In genomic region chr13:99977912-99978780, GRCh38 we compare ENCODE assay signal across 15 cellular contexts. TPM values are rescaled to one million over a fixed set of nuclear protein-coding genes. Genes with fewer than 3 reads are reported as not detected.
DNase-seq lines count a peak whose midpoint lies in the region; ATAC-seq and TF ChIP-seq lines count a peak whose summit lies in the region.
"Had no signal": no experiment of that assay in that cellular context is flagged by ENCODE, and none has a peak within 500 bp of the region (broad histone marks: within the 10 kb centered on the region; RNA-seq: fewer than 3 reads in every experiment).

No MANE protein-coding gene starts in this region.

- CTCF ChIA-PET in SK-N-SH (lab: Yijun Ruan, JAX) = interaction anchor here (1.5 kb wide), 1 partner anchor 320 kb away, joined by 4 read pairs; no protein-coding TSS in a partner anchor

- no peak overlapping the region for H3K9ac ChIP-seq in SK-N-SH

- ATAC-seq in SK-N-SH treated with all-trans-retinoic acid at 6 μM for 48 hours = no peak
- ATAC-seq: A549 had no signal

- peak; percentile 29 for DNase-seq in SK-N-SH
- DNase-seq in Jurkat, Clone E6-1 (ENCODE audit: low read depth, low spot score) = peak; percentile 49
- peak in 1 of 10 donors; percentile 62 for DNase-seq in dorsolateral prefrontal cortex
- DNase-seq in nephron progenitor cell = no peak
- no peak for DNase-seq in NCI-H128 (lab: John Stamatoyannopoulos, UW; ENCODE audit: unreplicated experiment)
- no peak for DNase-seq in GM20000 (ENCODE audit: low spot score)
- no peak for DNase-seq in caudate nucleus (lab: John Stamatoyannopoulos, UW)
- DNase-seq: amniotic stem cell, NCI-H1092 treated with DMSO at 0.1 percent for 48 hours, testis had no signal

- intact Hi-C loops in dorsolateral prefrontal cortex (cut with DNase I) = no loop called here

- H3K27me3 ChIP-seq in SK-N-SH (ENCODE audit: insufficient read depth) (peaks cover 86% of the 10 kb centered on the region), dorsolateral prefrontal cortex (peaks cover 0 to 100% (median 83%) of the 10 kb centered on the region in 45 donors)
- H3K27me3 ChIP-seq: testis had no signal

- peaks cover 78% of the 10 kb centered on the region for H3K27me3 Mint-ChIP-seq in nephron progenitor cell (ENCODE audit: low read depth, poor library complexity)

- no peak overlapping the region for H2AFZ ChIP-seq in SK-N-SH (ENCODE audit: low read depth)

- no peaks in the 10 kb centered on the region for H3K36me3 ChIP-seq in SK-N-SH (replicated peaks in 1 of 2; ENCODE audit: control insufficient read depth in 1 of 2, insufficient read depth in 2 of 2, low read length in 1 of 2)

- H3K27ac Mint-ChIP-seq in nephron progenitor cell = no peak overlapping the region

- no peaks in the 10 kb centered on the region for H3K79me2 ChIP-seq in SK-N-SH (ENCODE audit: insufficient read depth)

- peaks cover 3% of the 10 kb centered on the region for H3K9me3 Mint-ChIP-seq in nephron progenitor cell

- no peaks in the 10 kb centered on the region for H3K9me2 ChIP-seq in SK-N-SH

- no peak overlapping the region for H3K4me2 ChIP-seq in SK-N-SH

- H4K20me1 ChIP-seq in SK-N-SH (ENCODE audit: insufficient read depth) = peaks cover 17% of the 10 kb centered on the region

- H3K36me3 Mint-ChIP-seq in nephron progenitor cell (ENCODE audit: low read depth) = no peaks in the 10 kb centered on the region

- H3K27ac ChIP-seq in SK-N-SH (ENCODE audit: low read depth in 2 of 2, low read length in 1 of 2) (no peak overlapping the region), dorsolateral prefrontal cortex (peak overlapping the region in 56 of 59 donors; percentile 19 to 98 (median 88)), caudate nucleus (ENCODE audit: low read depth, low read length) (no peak overlapping the region)
- H3K27ac ChIP-seq: testis had no signal

- H3K4me1 Mint-ChIP-seq in nephron progenitor cell = peaks cover 37% of the 10 kb centered on the region

- POLR2A ChIA-PET in SK-N-SH (lab: Yijun Ruan, JAX) = no interaction called here

- no peak for TF ChIP-seq RAD21 in SK-N-SH (IDR thresholded peaks at IDR 0.05; ENCODE audit: low read length)

- TF ChIP-seq EP300 in SK-N-SH (IDR thresholded peaks at IDR 0.05; ENCODE audit: borderline replicate concordance in 1 of 2, low read depth in 1 of 2, low read length in 1 of 2) = no peak

- WGBS in SK-N-SH (ENCODE audit: low lambda C conversion rate) = 29% methylated on average over 40 of the region's 52 CpGs

- no peak for TF ChIP-seq CTCF in SK-N-SH (IDR thresholded peaks at IDR 0.05)
- TF ChIP-seq CTCF in dorsolateral prefrontal cortex (IDR thresholded peaks at IDR 0.05 in 54 of 56, conservative IDR thresholded peaks at IDR 0.05 in 2 of 56; ENCODE audit: low read depth in 1 of 56, partially characterized antibody in 56 of 56) = no peak
- no peak for TF ChIP-seq CTCF in nephron progenitor cell (IDR thresholded peaks at IDR 0.05)
- no peak for TF ChIP-seq CTCF in GM20000 (IDR thresholded peaks at IDR 0.05; ENCODE audit: extremely low read depth, missing control alignments)

- H3K9me3 ChIP-seq in SK-N-SH = no peaks in the 10 kb centered on the region
- H3K9me3 ChIP-seq: A549, testis had no signal

- no peaks in the 10 kb centered on the region for H3F3A ChIP-seq in SK-N-SH (replicated peaks; ENCODE audit: insufficient read depth)

- H3K4me3 ChIP-seq in SK-N-SH (ENCODE audit: low read depth in 2 of 2, low read length in 1 of 2) (no peak overlapping the region), dorsolateral prefrontal cortex (peak overlapping the region in 56 of 59 donors; percentile 0 to 77 (median 64))
- no peak overlapping the region for H3K4me3 ChIP-seq in Jurkat, Clone E6-1 (ENCODE audit: low read length)

- peak overlapping the region; percentile 74 for H3K4me3 Mint-ChIP-seq in nephron progenitor cell

- no peaks in the 10 kb centered on the region; a peak in 1 of 4 replicates for H3K4me1 ChIP-seq in SK-N-SH (ENCODE audit: control insufficient read depth in 1 of 2, insufficient read depth in 2 of 2, low read depth in 1 of 2, low read length in 1 of 2)

TF ChIP-seq in SK-N-SH, 30 proteins besides CTCF, POLR2A, EP300 and RAD21:
- TF ChIP-seq REST (IDR thresholded peaks at IDR 0.05; ENCODE audit: low read depth, low read length) (no peak), EZH2phosphoT487 (IDR thresholded peaks at IDR 0.05; ENCODE audit: borderline replicate concordance, low read depth) (peak; percentile 86; the same call in 1 of the 2 replicates)
TF ChIP-seq in SK-N-SH: peak in this region for 1.

TF ChIP-seq in SK-N-SH treated with all-trans-retinoic acid at 6 μM for 48 hours, 23 proteins besides CTCF, POLR2A, EP300 and RAD21 (continues in another document):
- TF ChIP-seq PPARA (CRISPR knock-in tag; IDR thresholded peaks at IDR 0.05; ENCODE audit: borderline replicate concordance) (no peak), ESRRG (CRISPR knock-in tag; IDR thresholded peaks at IDR 0.05) (no peak), ZC3H10 (CRISPR knock-in tag; IDR thresholded peaks at IDR 0.05) (no peak), TCF4 (CRISPR knock-in tag; IDR thresholded peaks at IDR 0.05; ENCODE audit: borderline replicate concordance) (no peak), PATZ1 (CRISPR knock-in tag; IDR thresholded peaks at IDR 0.05; ENCODE audit: borderline replicate concordance) (no peak), ISL1 (CRISPR knock-in tag; IDR thresholded peaks at IDR 0.05) (no peak), OSR1 (CRISPR knock-in tag; IDR thresholded peaks at IDR 0.05) (no peak), POU6F1 (CRISPR knock-in tag; IDR thresholded peaks at IDR 0.05; ENCODE audit: borderline replicate concordance, low read depth) (no peak), TOX (CRISPR knock-in tag; IDR thresholded peaks at IDR 0.05; ENCODE audit: borderline replicate concordance) (no peak), ARNTL (CRISPR knock-in tag; IDR thresholded peaks at IDR 0.05; ENCODE audit: borderline replicate concordance, low read depth) (no peak), SNAI2 (CRISPR knock-in tag; IDR thresholded peaks at IDR 0.05) (no peak), CSDC2 (CRISPR knock-in tag; IDR thresholded peaks at IDR 0.05) (no peak)

RNA-seq across cellular contexts. Expression of gene ZIC2, which starts 3.4 kb away (rescaled TPM):
- not detected in 2 replicates for polyA plus RNA-seq in SK-N-SH (2012; rRNA removed)
- not detected in 2 replicates for polyA plus RNA-seq in SK-N-SH (2012; cell fraction: cytosol; rRNA removed)
- polyA plus RNA-seq in SK-N-SH (2012; cell fraction: nucleus; rRNA removed) = not detected in 2 replicates
- polyA plus RNA-seq in Jurkat, Clone E6-1 (2012; ENCODE audit: insufficient read depth, insufficient read length) = 3.9 TPM
- total RNA-seq in dorsolateral prefrontal cortex = 10 to 100 TPM in 117 of 120 experiments, 1 to 10 TPM in 3; 6.5 to 90.1 (median 24.5) TPM
- total RNA-seq: activated CD8-positive, alpha-beta memory T cell treated with anti-CD3 and anti-CD28 coated beads for 36 hours; liver had no signal
- polyA plus RNA-seq: liver had no signal

RNA-seq across cellular contexts. Expression of gene ZIC5, which starts 6.6 kb away (rescaled TPM):
- polyA plus RNA-seq in SK-N-SH (2012; rRNA removed) = not detected in 2 replicates
- not detected in 2 replicates for polyA plus RNA-seq in SK-N-SH (2012; cell fraction: cytosol; rRNA removed)
- not detected in 2 replicates for polyA plus RNA-seq in SK-N-SH (2012; cell fraction: nucleus; rRNA removed)
- polyA plus RNA-seq in Jurkat, Clone E6-1 (2012; ENCODE audit: insufficient read depth, insufficient read length) = 0.55 TPM
- 10 to 100 TPM in 1 of 120 experiments, 1 to 10 TPM in 118, under 1 TPM in 1; 0.91 to 10.4 (median 3.1) TPM for total RNA-seq in dorsolateral prefrontal cortex
- total RNA-seq: activated CD8-positive, alpha-beta memory T cell treated with anti-CD3 and anti-CD28 coated beads for 36 hours; liver; T-helper 1 cell treated with Interleukin-12 subunit alpha and Interleukin-12 subunit beta and Interleukin-4 antibody, amounts not matched to agents 30 ng/mL and 1 ng/mL, for 36 hours had no signal
- polyA plus RNA-seq: liver had no signal

Comparison
In these comparisons a context has a peak if more than half of its experiments do, and no peak if none do; other contexts are left out.
1. DNase-seq: peak in SK-N-SH (single experiment) and Jurkat, Clone E6-1 (single experiment); none in nephron progenitor cell (single experiment), NCI-H128 (single experiment), GM20000 (single experiment) and caudate nucleus (0 of 61).
2. H3K27ac ChIP-seq: peak in dorsolateral prefrontal cortex (56 of 59); none in SK-N-SH (0 of 2) and caudate nucleus (single experiment).
3. H3K4me3 ChIP-seq: peak in dorsolateral prefrontal cortex (56 of 59); none in SK-N-SH (0 of 2) and Jurkat, Clone E6-1 (single experiment).